21 cellular contexts compared by ENCODE assay signal in genomic region chr20:36756482-36756881, GRCh38.
"Had no signal": no experiment of that assay in that cellular context is flagged by ENCODE, and none has a peak within 500 bp of the region (broad histone marks: within the 10 kb centered on the region; RNA-seq: fewer than 3 reads in every experiment).

No MANE protein-coding gene starts in this region.

- H3K4me3 Mint-ChIP-seq: activated CD4-positive, alpha-beta memory T cell treated with anti-CD3 and anti-CD28 coated beads, Interleukin-2, amount 10 ng/mL, durations not matched to agents 7 days and 5 days; activated T-helper 17 cell treated with anti-CD3 and anti-CD28 coated beads, Interleukin-2, amount 50 U/mL, for 72 hours; brain; natural killer cell treated with Interleukin-12 subunit alpha and Interleukin-12 subunit beta and Interleukin-15 and Interleukin-18, amount 100 ng/mL, for 72 hours; stimulated activated naive CD8-positive, alpha-beta T cell treated with anti-CD3 and anti-CD28 coated beads, Interleukin-15, Interleukin-2, amounts not matched to agents 100 ng/mL and 50 ng/mL, for 24 hours; T-helper 2 cell treated with Interferon-gamma antibody and Interleukin-4, amounts not matched to agents 5 μg/mL and 100 μg/mL, for 36 hours had no signal

- H3K9me3 ChIP-seq: gastrocnemius medialis, suprapubic skin, transverse colon had no signal

- ATAC-seq: activated T-helper 17 cell treated with anti-CD3 and anti-CD28 coated beads, Interleukin-2, amount 50 U/mL, for 72 hours; esophagus mucosa; gastrocnemius medialis; left ventricle myocardium superior; natural killer cell treated with Interleukin-12 subunit alpha and Interleukin-12 subunit beta and Interleukin-15 and Interleukin-18, amount 100 ng/mL, for 72 hours had no signal

- H3K4me3 ChIP-seq: gastrocnemius medialis, suprapubic skin, transverse colon had no signal

- H3K27ac Mint-ChIP-seq: activated CD4-positive, alpha-beta memory T cell treated with anti-CD3 and anti-CD28 coated beads, Interleukin-2, amount 10 ng/mL, durations not matched to agents 7 days and 5 days; brain; stimulated activated naive CD8-positive, alpha-beta T cell treated with anti-CD3 and anti-CD28 coated beads, Interleukin-15, Interleukin-2, amounts not matched to agents 100 ng/mL and 50 ng/mL, for 24 hours; T-helper 2 cell treated with Interferon-gamma antibody and Interleukin-4, amounts not matched to agents 5 μg/mL and 100 μg/mL, for 36 hours had no signal

- DNase-seq: activated CD4-positive, alpha-beta memory T cell treated with anti-CD3 and anti-CD28 coated beads, Interleukin-2, amount 10 ng/mL, durations not matched to agents 7 days and 5 days; activated CD4-positive, alpha-beta T cell treated with anti-CD3 and anti-CD28 coated beads for 4 hours; activated naive CD4-positive, alpha-beta T cell treated with Interleukin-2 at 50 U/mL for 16 hours; activated T-cell treated with anti-CD3 and anti-CD28 coated beads, Interleukin-2, amount 50 U/mL, for 1 hour; anterior cingulate cortex; caudate nucleus; gastrocnemius medialis; head of caudate nucleus; kidney; left ventricle myocardium superior; mesenchymal stem cell; retina; stimulated activated CD4-positive, alpha-beta T cell treated with anti-CD3 and anti-CD28 coated beads, Interleukin-2, amount 100 ng/mL, for 24 hours; transverse colon had no signal

- H3K27me3 ChIP-seq: gastrocnemius medialis, suprapubic skin, transverse colon had no signal

- H3K27me3 Mint-ChIP-seq: activated CD4-positive, alpha-beta memory T cell treated with anti-CD3 and anti-CD28 coated beads, Interleukin-2, amount 10 ng/mL, durations not matched to agents 7 days and 5 days; activated T-helper 17 cell treated with anti-CD3 and anti-CD28 coated beads, Interleukin-2, amount 50 U/mL, for 72 hours; brain; natural killer cell treated with Interleukin-12 subunit alpha and Interleukin-12 subunit beta and Interleukin-15 and Interleukin-18, amount 100 ng/mL, for 72 hours; stimulated activated naive CD8-positive, alpha-beta T cell treated with anti-CD3 and anti-CD28 coated beads, Interleukin-15, Interleukin-2, amounts not matched to agents 100 ng/mL and 50 ng/mL, for 24 hours had no signal

- H3K9me3 Mint-ChIP-seq: activated CD4-positive, alpha-beta memory T cell treated with anti-CD3 and anti-CD28 coated beads, Interleukin-2, amount 10 ng/mL, durations not matched to agents 7 days and 5 days; activated T-helper 17 cell treated with anti-CD3 and anti-CD28 coated beads, Interleukin-2, amount 50 U/mL, for 72 hours; brain; natural killer cell treated with Interleukin-12 subunit alpha and Interleukin-12 subunit beta and Interleukin-15 and Interleukin-18, amount 100 ng/mL, for 72 hours; stimulated activated naive CD8-positive, alpha-beta T cell treated with anti-CD3 and anti-CD28 coated beads, Interleukin-15, Interleukin-2, amounts not matched to agents 100 ng/mL and 50 ng/mL, for 24 hours; T-helper 2 cell treated with Interferon-gamma antibody and Interleukin-4, amounts not matched to agents 5 μg/mL and 100 μg/mL, for 36 hours had no signal
